In the genomic region with DNA sequence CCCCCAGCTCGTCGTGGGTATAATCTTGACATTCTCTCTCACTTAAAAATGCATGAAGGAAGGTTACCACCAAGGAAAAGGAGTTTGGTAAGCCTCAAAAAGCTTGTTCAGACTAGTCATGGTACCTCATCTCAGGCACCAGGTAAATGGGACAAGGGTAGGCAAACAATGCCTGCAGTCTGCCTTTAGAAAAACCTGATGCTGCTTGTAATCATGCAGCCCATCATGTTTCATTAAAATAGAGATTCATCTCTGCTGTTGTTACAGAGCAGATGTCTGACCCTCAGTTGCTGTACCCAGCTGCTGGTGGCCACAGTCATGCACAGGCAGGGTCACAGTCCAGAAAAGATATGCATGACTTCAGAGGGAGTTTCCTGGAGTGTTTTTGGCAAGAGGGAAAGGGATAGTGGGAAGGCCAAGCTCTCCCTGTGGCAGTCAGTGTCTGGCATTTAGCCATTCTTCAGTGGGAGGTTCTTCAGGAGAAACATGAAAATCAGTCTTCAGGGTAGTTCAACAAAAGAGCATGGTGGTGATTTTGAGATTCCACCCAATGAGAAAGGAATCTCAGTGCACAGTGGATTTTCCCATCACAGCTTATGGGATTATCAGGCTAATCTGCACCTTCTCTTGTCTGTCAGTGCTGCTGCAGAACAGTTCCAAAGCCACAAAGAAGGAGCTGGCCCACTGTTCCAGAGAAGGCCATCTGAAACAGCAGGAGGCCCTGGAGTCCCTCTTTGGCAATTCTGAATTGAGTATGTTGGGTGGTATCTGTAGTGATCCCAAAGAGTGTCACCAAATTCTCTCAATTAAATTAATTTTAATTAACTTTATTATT, we compare ENCODE assay signal across 9 cellular contexts.
DNase-seq lines count a peak whose midpoint lies in the region; ATAC-seq, FAIRE-seq and TF ChIP-seq lines count a peak whose summit lies in the region.
"Had no signal": no experiment of that assay in that cellular context is flagged by ENCODE, and none has a peak within 500 bp of the region (broad histone marks: within the 10 kb centered on the region; RNA-seq: fewer than 3 reads in every experiment).

No MANE protein-coding gene starts in this region.

- no peak for ATAC-seq in GM18502 (IDR thresholded peaks at IDR 0.05; ENCODE audit: poor library complexity, unreplicated experiment)
- ATAC-seq in HG02759 (IDR thresholded peaks at IDR 0.05; ENCODE audit: unreplicated experiment): no peak

- no peaks in the 10 kb centered on the region for H3K27me3 ChIP-seq in esophagus muscularis mucosa
- H3K27me3 ChIP-seq: neutrophil had no signal

- FAIRE-seq in RCC 7860 (lab: Jason Lieb, UNC) (peak; percentile 69), D721Med (lab: Jason Lieb, UNC) (no peak)

- TF ChIP-seq EP300 in esophagus muscularis mucosa (IDR thresholded peaks at IDR 0.05): no peak

- no peak for TF ChIP-seq POLR2A in esophagus muscularis mucosa (IDR thresholded peaks at IDR 0.05; ENCODE audit: low read depth)

- peaks cover 3 to 10% (median 6%) of the 10 kb centered on the region in 4 donors for H3K4me1 ChIP-seq in esophagus muscularis mucosa

- intact Hi-C loops in esophagus muscularis mucosa (cut with DNase I): no loop called here

- WGBS in esophagus muscularis mucosa: 68% methylated on average over 2 of the region's 2 CpGs

- no peak overlapping the region for H3K4me3 Mint-ChIP-seq in neural crest cell

- H3K9me3 ChIP-seq in esophagus muscularis mucosa: no peaks in the 10 kb centered on the region
- H3K9me3 ChIP-seq: neutrophil had no signal

- H3K36me3 Mint-ChIP-seq in neural crest cell (ENCODE audit: low read depth): no peaks in the 10 kb centered on the region

- peaks cover 18% of the 10 kb centered on the region for H3K4me1 Mint-ChIP-seq in neural crest cell

- no peak overlapping the region for H3K4me3 ChIP-seq in esophagus muscularis mucosa

- no peaks in the 10 kb centered on the region for H3K36me3 ChIP-seq in esophagus muscularis mucosa
- H3K36me3 ChIP-seq: neutrophil had no signal

- H3K27ac ChIP-seq in esophagus muscularis mucosa (replicated peaks in 1 of 4): no peak overlapping the region
- H3K27ac ChIP-seq: neutrophil had no signal

- no peaks in the 10 kb centered on the region for H3K9me3 Mint-ChIP-seq in neural crest cell

- peak; percentile 52 for DNase-seq in D341Med (ENCODE audit: low spot score)
- DNase-seq in RCC 7860 (ENCODE audit: low spot score): peak; percentile 77
- peak; percentile 77 for DNase-seq in esophagus muscularis mucosa (ENCODE audit: extremely low spot score)
- DNase-seq in neural crest cell (ENCODE audit: low read depth, low spot score): no peak
- no peak for DNase-seq in stimulated activated CD8-positive, alpha-beta memory T cell treated with anti-CD3 and anti-CD28 coated beads, Interleukin-4, amount 100 ng/mL, for 48 hours
- no peak for DNase-seq in D721Med (ENCODE audit: insufficient read length, low spot score)

- H3K27me3 Mint-ChIP-seq in neural crest cell (ENCODE audit: low read depth): no peaks in the 10 kb centered on the region

- peak overlapping the region; percentile 89 for H3K27ac Mint-ChIP-seq in neural crest cell (ENCODE audit: unreplicated experiment)

- TF ChIP-seq CTCF in esophagus muscularis mucosa (IDR thresholded peaks at IDR 0.05) (no peak), neural crest cell (conservative IDR thresholded peaks at IDR 0.05) (no peak), D721Med (IDR thresholded peaks at IDR 0.05; ENCODE audit: insufficient read depth, missing control alignments) (no peak)

Comparison
In these comparisons a context has a peak if more than half of its experiments do, and no peak if none do; other contexts are left out.
1. DNase-seq: peak in D341Med (single experiment), RCC 7860 (single experiment) and esophagus muscularis mucosa (single experiment); none in neural crest cell (single experiment), stimulated activated CD8-positive, alpha-beta memory T cell treated with anti-CD3 and anti-CD28 coated beads, Interleukin-4, amount 100 ng/mL, for 48 hours (single experiment) and D721Med (single experiment).